In genomic region chr12:27940756-27941402, GRCh38 we compare ENCODE assay signal across 8 cellular contexts. TPM values are rescaled to one million over a fixed set of nuclear protein-coding genes. Genes with fewer than 3 reads are reported as not detected.
DNase-seq lines count a peak whose midpoint lies in the region; ATAC-seq and TF ChIP-seq lines count a peak whose summit lies in the region.

No MANE protein-coding gene starts in this region.

- no peak overlapping the region for H3K27ac ChIP-seq in C4-2B

- DNase-seq in GM19240 (ENCODE audit: insufficient read length, low spot score) = peak; percentile 15
- peak; percentile 39 for DNase-seq in NCI-H748 (lab: John Stamatoyannopoulos, UW; ENCODE audit: unreplicated experiment)
- DNase-seq in activated CD4-positive, alpha-beta T cell treated with anti-CD3 and anti-CD28 coated beads, Interleukin-2, amount 50 U/mL, for 24 hours (ENCODE audit: low read depth in 1 of 2, low spot score in 1 of 2) = peak; percentile 56 to 58
- DNase-seq in ecto neural progenitor cell (ENCODE audit: low spot score) = peak; percentile 77
- peak; percentile 84 to 90 for DNase-seq in lung microvascular endothelial cell (ENCODE audit: low read depth in 2 of 2)
- peak; percentile 32 to 47 for DNase-seq in stimulated activated CD8-positive, alpha-beta memory T cell treated with anti-CD3 and anti-CD28 coated beads, Interleukin-15, amount 100 ng/mL, for 48 hours (ENCODE audit: low read depth in 2 of 2)

- peak; percentile 95 for TF ChIP-seq CTCF in C4-2B (conservative IDR thresholded peaks at IDR 0.05)

- peak; percentile 83 for ATAC-seq in HG03442 (IDR thresholded peaks at IDR 0.05; ENCODE audit: unreplicated experiment)

RNA-seq across cellular contexts. Expression of gene PTHLH, which starts 31.7 kb away (rescaled TPM):
- total RNA-seq in lung microvascular endothelial cell = under 0.01 and 0.22 TPM in 2 replicates

Comparison
In these comparisons a context has a peak if more than half of its experiments do, and no peak if none do; other contexts are left out.
1. DNase-seq: peak in every context shown above with its lines; median percentile 87 in lung microvascular endothelial cell; 77 in ecto neural progenitor cell; 57 in activated CD4-positive, alpha-beta T cell treated with anti-CD3 and anti-CD28 coated beads, Interleukin-2, amount 50 U/mL, for 24 hours; 40 in stimulated activated CD8-positive, alpha-beta memory T cell treated with anti-CD3 and anti-CD28 coated beads, Interleukin-15, amount 100 ng/mL, for 48 hours; 39 in NCI-H748; 15 in GM19240.